ENCODE assay signal across 1 cellular context in the genomic region with DNA sequence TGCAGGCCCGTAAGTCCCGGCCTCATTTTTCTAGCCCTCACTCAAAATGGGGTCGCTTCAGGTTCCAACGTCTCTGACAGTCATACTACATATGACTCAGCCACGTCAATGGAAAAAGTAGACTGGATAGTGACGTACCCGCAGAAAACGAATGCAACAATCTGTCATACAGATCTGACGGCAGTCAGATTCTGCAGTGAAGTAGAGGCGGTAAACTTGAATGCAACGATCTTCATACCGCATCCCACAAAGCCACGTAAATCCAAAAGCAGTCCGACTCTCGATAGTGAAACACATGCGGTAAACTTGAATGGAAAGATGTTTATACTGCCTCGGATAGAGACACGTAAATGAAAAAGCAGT.
TF ChIP-seq lines count a peak whose summit lies in the region.

No MANE protein-coding gene starts in this region.

TF ChIP-seq in SK-N-SH, 30 proteins besides CTCF, POLR2A, EP300 and RAD21 (continued from another document):
- peak; percentile 21; the same call in 1 of the 2 replicates for TF ChIP-seq FOSL2 (IDR thresholded peaks at IDR 0.05; ENCODE audit: borderline replicate concordance, low read depth)
